ENCODE assay signal across 8 cellular contexts in genomic region chr21:45551316-45551715, GRCh38. TPM values are rescaled to one million over a fixed set of nuclear protein-coding genes. Genes with fewer than 3 reads are reported as not detected.
DNase-seq lines count a peak whose midpoint lies in the region; ATAC-seq and TF ChIP-seq lines count a peak whose summit lies in the region.

No MANE protein-coding gene starts in this region.

- no peak overlapping the region for H3K23ac ChIP-seq in mesendoderm (ENCODE audit: low read length)

- H3K9ac ChIP-seq in mesendoderm (ENCODE audit: low read length), result no peak overlapping the region

- H3K4me1 ChIP-seq in mesendoderm (ENCODE audit: control insufficient read depth, low read depth, low read length), result no peaks in the 10 kb centered on the region

- peak; percentile 71 for DNase-seq in ACHN
- peak; percentile 73 for DNase-seq in HFF-Myc (ENCODE audit: extremely low read depth, low read depth)
- peak; percentile 38 for DNase-seq in activated T-cell treated with anti-CD3 and anti-CD28 coated beads, Interleukin-2, amount 50 U/mL, for 1 hour
- no peak for DNase-seq in immature natural killer cell
- DNase-seq in mesendoderm, result no peak
- DNase-seq in nucleus accumbens (lab: John Stamatoyannopoulos, UW), result no peak
- DNase-seq in NCI-H82 (lab: John Stamatoyannopoulos, UW), result no peak

- H3K27me3 Mint-ChIP-seq in immature natural killer cell (ENCODE audit: low read depth in 3 of 3), result peaks cover 4 to 9% (median 5%) of the 10 kb centered on the region in 3 donors

- no peak overlapping the region for H3K4ac ChIP-seq in mesendoderm (ENCODE audit: low read depth, low read length)

- H3K27me3 ChIP-seq in mesendoderm (ENCODE audit: insufficient read depth, low read length, poor library complexity), result no peaks in the 10 kb centered on the region

- H3K56ac ChIP-seq in mesendoderm (ENCODE audit: low read length), result no peak overlapping the region

- H2AK5ac ChIP-seq in mesendoderm (ENCODE audit: low read length), result no peak overlapping the region

- H3K18ac ChIP-seq in mesendoderm (ENCODE audit: low read length), result no peak overlapping the region

- H3K4me2 ChIP-seq in mesendoderm (ENCODE audit: low read length), result no peak overlapping the region

- no peak overlapping the region for H3K27ac ChIP-seq in mesendoderm (ENCODE audit: low read depth, low read length)

- in situ Hi-C loops in ACHN (cut with HindIII; ENCODE audit: low pct_ligation_motif_present, low pct_unique_long_range_greater_than_20kb, low sequenced_read_pairs), result no loop called here

- 100% methylated on average over 3 of the region's 8 CpGs for WGBS in mesendoderm (ENCODE audit: extremely low coverage, insufficient coverage, low lambda C conversion rate)

- no peaks in the 10 kb centered on the region for H3K36me3 ChIP-seq in mesendoderm (ENCODE audit: control insufficient read depth, insufficient read depth, low read length)

- H4K5ac ChIP-seq in mesendoderm (ENCODE audit: low read length), result no peak overlapping the region

- peak overlapping the region in 5 of 6 donors; percentile 13 to 78 (median 41) for H3K27ac Mint-ChIP-seq in immature natural killer cell

- no peaks in the 10 kb centered on the region for H3K79me2 ChIP-seq in mesendoderm (ENCODE audit: control insufficient read depth, insufficient read depth, low read length)

- H2BK15ac ChIP-seq in mesendoderm (replicated peaks; ENCODE audit: low read depth), result no peak overlapping the region

- ATAC-seq in HG03378 (IDR thresholded peaks at IDR 0.05; ENCODE audit: unreplicated experiment), result no peak

- no peak for TF ChIP-seq CTCF in HFF-Myc (IDR thresholded peaks at IDR 0.05; ENCODE audit: low read depth, low read length, missing control alignments)

- no peak overlapping the region for H2BK120ac ChIP-seq in mesendoderm (ENCODE audit: low read depth, low read length)

- no peak overlapping the region for H2BK5ac ChIP-seq in mesendoderm (ENCODE audit: low read length)

- H3K4me3 ChIP-seq in HFF-Myc (replicated peaks; ENCODE audit: low read depth, low read length), result no peak overlapping the region
- H3K4me3 ChIP-seq in mesendoderm (ENCODE audit: low read length), result no peak overlapping the region

- no peaks in the 10 kb centered on the region for H3K36me3 Mint-ChIP-seq in immature natural killer cell

- peak overlapping the region; percentile 0 to 73 (median 61) for H3K4me3 Mint-ChIP-seq in immature natural killer cell

- no peak overlapping the region for H4K8ac ChIP-seq in mesendoderm (ENCODE audit: low read depth, low read length)

- no peaks in the 10 kb centered on the region for H3K79me1 ChIP-seq in mesendoderm (ENCODE audit: low read length)

- H3K9me3 Mint-ChIP-seq in immature natural killer cell, result no peaks in the 10 kb centered on the region

- H3K4me1 Mint-ChIP-seq in immature natural killer cell, result peaks cover 21 to 27% of the 10 kb centered on the region in 2 donors

RNA-seq across cellular contexts. Expression of gene SLC19A1, which starts 9.1 kb away (rescaled TPM):
- polyA plus RNA-seq in immature natural killer cell, result 1 to 10 TPM in 2 of 3 donors, under 1 TPM in 1; 0.84 to 7.1 (median 1.7) TPM
- 26.2 TPM for polyA plus RNA-seq in mesendoderm (2013, experiment 1 of 2)
- polyA plus RNA-seq in mesendoderm (2013, experiment 2 of 2), result 27.0 TPM

Comparison
In these comparisons a context has a peak if more than half of its experiments do, and no peak if none do; other contexts are left out.
1. DNase-seq: peak in ACHN (single experiment), HFF-Myc (single experiment) and activated T-cell treated with anti-CD3 and anti-CD28 coated beads, Interleukin-2, amount 50 U/mL, for 1 hour (single experiment); none in immature natural killer cell (0 of 3), mesendoderm (single experiment), nucleus accumbens (0 of 56) and NCI-H82 (single experiment).